Comparison of ENCODE assay signal across 14 cellular contexts in the genomic region with DNA sequence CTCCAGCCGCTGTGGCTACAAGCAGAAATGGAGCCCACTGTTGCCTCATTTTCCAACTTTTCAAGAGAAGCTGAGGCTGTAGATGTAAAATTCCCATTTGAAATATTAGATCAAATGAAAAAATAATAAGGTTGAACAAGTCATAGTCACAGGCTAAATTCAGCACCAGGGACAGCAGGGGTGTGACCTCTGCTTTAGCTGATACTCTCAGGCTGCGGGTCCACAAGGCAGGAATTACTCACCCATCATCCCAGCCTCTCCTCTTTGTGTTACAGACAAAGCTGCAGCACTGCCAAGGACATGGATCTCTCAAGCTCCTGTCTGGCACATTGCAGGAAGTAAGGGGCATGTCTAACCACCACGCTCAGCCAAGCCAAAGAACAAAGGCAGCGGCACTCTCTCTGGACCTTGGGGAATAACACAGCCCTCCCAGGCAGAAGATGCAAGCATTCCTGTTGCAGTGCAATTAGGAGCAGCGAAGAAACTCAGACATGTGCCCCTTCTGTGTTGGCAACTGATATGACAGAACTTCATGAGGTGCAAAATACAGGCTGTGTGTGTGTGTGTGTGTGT.
DNase-seq lines count a peak whose midpoint lies in the region; ATAC-seq and TF ChIP-seq lines count a peak whose summit lies in the region.
"Had no signal": no experiment of that assay in that cellular context is flagged by ENCODE, and none has a peak within 500 bp of the region (broad histone marks: within the 10 kb centered on the region; RNA-seq: fewer than 3 reads in every experiment).

No MANE protein-coding gene starts in this region.

- peaks cover 6% of the 10 kb centered on the region for H3K4me1 Mint-ChIP-seq in neural crest cell

- DNase-seq in NCI-H1092 treated with DMSO at 0.1 percent for 48 hours (lab: John Stamatoyannopoulos, UW) (peak; percentile 17), NCI-H1092 (lab: John Stamatoyannopoulos, UW) (no peak), NCI-H2107 treated with DMSO at 0.1 percent for 48 hours (lab: John Stamatoyannopoulos, UW; ENCODE audit: unreplicated experiment) (peak; percentile 62), ecto neural progenitor cell (ENCODE audit: low spot score) (peak; percentile 60), neural crest cell (ENCODE audit: low read depth, low spot score) (peak; percentile 11), DMS79 treated with DMSO at 0.1 percent for 48 hours (lab: John Stamatoyannopoulos, UW) (no peak), NCI-H2081 treated with DMSO at 0.1 percent for 48 hours (lab: John Stamatoyannopoulos, UW) (no peak)
- DNase-seq: activated CD4-positive, alpha-beta T cell treated with anti-CD3 and anti-CD28 coated beads, Interleukin-2, amount 50 U/mL, for 4 hours; C1 segment of cervical spinal cord; NCI-H2081; NK-92 treated with Interleukin-12 subunit alpha and Interleukin-12 subunit beta, amount 100 ng/mL, for 24 hours; stimulated activated CD4-positive, alpha-beta T cell treated with anti-CD3 and anti-CD28 coated beads, Interleukin-4, amount 100 ng/mL, for 1 hour; stimulated activated CD8-positive, alpha-beta memory T cell treated with anti-CD3 and anti-CD28 coated beads, Interleukin-4, amount 100 ng/mL, for 48 hours had no signal

- H3K4me3 Mint-ChIP-seq in neural crest cell = no peak overlapping the region

- H3K27me3 Mint-ChIP-seq in neural crest cell (ENCODE audit: low read depth) = peaks cover 11% of the 10 kb centered on the region

- no peak for TF ChIP-seq CTCF in neural crest cell (conservative IDR thresholded peaks at IDR 0.05)

- H3K27ac Mint-ChIP-seq in neural crest cell (ENCODE audit: unreplicated experiment) = no peak overlapping the region

- no peak for ATAC-seq in HG02852 (IDR thresholded peaks at IDR 0.05; ENCODE audit: unreplicated experiment)

- no peaks in the 10 kb centered on the region for H3K9me3 Mint-ChIP-seq in neural crest cell

- no peaks in the 10 kb centered on the region for H3K36me3 Mint-ChIP-seq in neural crest cell (ENCODE audit: low read depth)

Comparison
In these comparisons a context has a peak if more than half of its experiments do, and no peak if none do; other contexts are left out.
1. DNase-seq: peak in NCI-H1092 treated with DMSO at 0.1 percent for 48 hours (single experiment), NCI-H2107 treated with DMSO at 0.1 percent for 48 hours (single experiment), ecto neural progenitor cell (single experiment) and neural crest cell (single experiment); none in NCI-H1092 (single experiment), DMS79 treated with DMSO at 0.1 percent for 48 hours (single experiment) and NCI-H2081 treated with DMSO at 0.1 percent for 48 hours (single experiment).